10 cellular contexts compared by ENCODE assay signal in the genomic region with DNA sequence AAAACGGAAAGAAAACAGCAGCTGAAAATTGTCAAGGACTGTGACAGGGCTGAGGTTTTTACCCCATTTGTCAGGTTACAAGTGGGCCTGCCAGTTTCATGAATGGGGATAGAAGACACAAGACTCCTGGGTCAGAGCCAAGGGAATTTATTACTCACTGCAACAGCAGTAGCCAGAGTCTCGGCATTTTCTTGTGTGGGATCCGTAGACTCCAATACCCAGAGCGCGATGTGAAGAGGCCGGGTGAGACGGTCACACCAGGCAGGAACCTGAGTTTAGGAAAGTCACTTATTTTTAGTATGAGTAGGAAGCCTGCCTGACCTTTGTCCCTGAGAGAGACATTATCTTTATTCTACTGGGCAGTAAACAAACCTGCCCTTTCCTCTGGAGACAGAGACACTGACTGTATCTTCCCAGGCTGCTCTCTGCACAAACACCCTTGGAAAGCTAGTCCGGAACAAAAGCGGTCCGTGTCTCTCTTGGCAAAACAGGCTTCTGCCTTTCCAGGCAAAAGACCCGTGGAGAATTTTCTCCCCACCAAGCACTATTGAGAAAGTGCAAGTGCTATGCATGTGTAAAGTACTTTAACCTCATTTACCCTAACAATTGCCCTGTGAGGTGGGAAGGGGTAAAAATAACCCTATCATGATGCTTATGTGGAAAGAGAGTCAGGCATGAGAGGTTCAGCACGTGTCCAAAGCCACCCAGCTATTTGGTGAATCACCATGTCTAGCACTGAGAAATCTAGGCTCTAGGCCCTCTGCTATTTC. TPM values are rescaled to one million over a fixed set of nuclear protein-coding genes. Genes with fewer than 3 reads are reported as not detected.
DNase-seq lines count a peak whose midpoint lies in the region; ATAC-seq and TF ChIP-seq lines count a peak whose summit lies in the region.
"Had no signal": no experiment of that assay in that cellular context is flagged by ENCODE, and none has a peak within 500 bp of the region (broad histone marks: within the 10 kb centered on the region; RNA-seq: fewer than 3 reads in every experiment).

No MANE protein-coding gene starts in this region.

- H3K79me2 ChIP-seq in GM23248 (ENCODE audit: insufficient read depth) (no peaks in the 10 kb centered on the region), smooth muscle cell (ENCODE audit: low read depth) (no peaks in the 10 kb centered on the region)

- H3F3A ChIP-seq in GM23248 (ENCODE audit: insufficient read depth) = peaks cover 16% of the 10 kb centered on the region
- H3F3A ChIP-seq in smooth muscle cell (ENCODE audit: low read depth) = no peaks in the 10 kb centered on the region

- intact Hi-C loops in breast epithelium (cut with DNase I; ENCODE audit: low total_unique reads) = no loop called here
- intact Hi-C loops in CD4-positive, alpha-beta T cell (cut with DNase I, micrococcal nuclease) = loop anchor here in 1 of 2 experiments (2.0 kb wide), 1 partner anchor 590 kb away; no protein-coding TSS in a partner anchor

- H3K4me1 Mint-ChIP-seq in CD4-positive, alpha-beta T cell (ENCODE audit: low read depth) = peaks cover 8% of the 10 kb centered on the region

- ATAC-seq in CD4-positive, alpha-beta T cell (ENCODE audit: poor library complexity) = no peak

- TF ChIP-seq POLR2A in breast epithelium (IDR thresholded peaks at IDR 0.05) = no peak

- H3K9me3 Mint-ChIP-seq in CD4-positive, alpha-beta T cell = no peaks in the 10 kb centered on the region
- H3K9me3 Mint-ChIP-seq: activated CD4-positive, alpha-beta memory T cell treated with anti-CD3 and anti-CD28 coated beads for 36 hours had no signal

- DNase-seq in GM23248 = peak; percentile 96
- DNase-seq in breast epithelium (ENCODE audit: low spot score in 2 of 2) = no peak
- peak; percentile 70 for DNase-seq in kidney tubule cell (ENCODE audit: low spot score)
- DNase-seq in smooth muscle cell (lab: John Stamatoyannopoulos, UW; ENCODE audit: unreplicated experiment) = no peak
- DNase-seq in CD4-positive, alpha-beta T cell = no peak
- no peak for DNase-seq in KG1 (lab: John Stamatoyannopoulos, UW)
- DNase-seq in SIG-M5 treated with dmso at 0.1 percent for 504 hours (lab: John Stamatoyannopoulos, UW; ENCODE audit: unreplicated experiment) = no peak
- DNase-seq in islet precursor cell = no peak
- DNase-seq: activated CD4-positive, alpha-beta memory T cell treated with anti-CD3 and anti-CD28 coated beads for 36 hours had no signal

- H3K27ac ChIP-seq in GM23248 (peak overlapping the region; percentile 88), breast epithelium (peak overlapping the region; percentile 33 to 70), smooth muscle cell (ENCODE audit: low read depth) (peak overlapping the region; percentile 80)
- H3K27ac ChIP-seq in CD4-positive, alpha-beta T cell (ENCODE audit: low read depth, low read length) = no peak overlapping the region

- CTCF ChIA-PET in CD4-positive, alpha-beta T cell (lab: Charles Lee) = no interaction called here

- no peaks in the 10 kb centered on the region for H3K36me3 Mint-ChIP-seq in CD4-positive, alpha-beta T cell (ENCODE audit: low read depth)
- H3K36me3 Mint-ChIP-seq: activated CD4-positive, alpha-beta memory T cell treated with anti-CD3 and anti-CD28 coated beads for 36 hours had no signal

- H3K4me1 ChIP-seq in GM23248 (ENCODE audit: insufficient read depth) = peaks cover 19% of the 10 kb centered on the region
- H3K4me1 ChIP-seq in breast epithelium = no peaks in the 10 kb centered on the region
- H3K4me1 ChIP-seq in smooth muscle cell (ENCODE audit: low read depth) = no peaks in the 10 kb centered on the region

- no peak for TF ChIP-seq CTCF in breast epithelium (IDR thresholded peaks at IDR 0.05)
- no peak for TF ChIP-seq CTCF in smooth muscle cell (IDR thresholded peaks at IDR 0.05; ENCODE audit: borderline replicate concordance, insufficient read depth, poor library complexity, severe bottlenecking)
- TF ChIP-seq CTCF in CD4-positive, alpha-beta T cell (IDR thresholded peaks at IDR 0.05) = no peak

- in situ Hi-C loops in GM23248 (cut with MboI) = no loop called here

- no peak overlapping the region for H3K4me3 Mint-ChIP-seq in CD4-positive, alpha-beta T cell
- H3K4me3 Mint-ChIP-seq: activated CD4-positive, alpha-beta memory T cell treated with anti-CD3 and anti-CD28 coated beads for 36 hours had no signal

- peak overlapping the region; percentile 25; the same call in 1 of the 2 replicates for H3K4me3 ChIP-seq in GM23248
- H3K4me3 ChIP-seq in breast epithelium = no peak overlapping the region
- H3K4me3 ChIP-seq in smooth muscle cell = no peak overlapping the region
- H3K4me3 ChIP-seq: skin epidermis had no signal

- no peaks in the 10 kb centered on the region for H3K9me3 ChIP-seq in GM23248 (ENCODE audit: low read depth)
- H3K9me3 ChIP-seq in breast epithelium = no peaks in the 10 kb centered on the region
- no peaks in the 10 kb centered on the region for H3K9me3 ChIP-seq in smooth muscle cell (replicated peaks; ENCODE audit: low read depth)
- no peaks in the 10 kb centered on the region for H3K9me3 ChIP-seq in CD4-positive, alpha-beta T cell (ENCODE audit: control insufficient read depth, low read length)

- H3K9me2 ChIP-seq in GM23248 (ENCODE audit: insufficient read depth) = no peaks in the 10 kb centered on the region

- H3K9ac ChIP-seq in GM23248 = peak overlapping the region; percentile 78
- H3K9ac ChIP-seq in smooth muscle cell (ENCODE audit: low read depth) = no peak overlapping the region

- 0 out of 2 replicates have a peak, but pooled peaks cover 4% of the 10 kb centered on the region for H3K27me3 ChIP-seq in GM23248 (replicated peaks; ENCODE audit: insufficient read depth)
- no peaks in the 10 kb centered on the region for H3K27me3 ChIP-seq in breast epithelium
- H3K27me3 ChIP-seq in smooth muscle cell (ENCODE audit: low read depth) = no peaks in the 10 kb centered on the region
- peaks cover 21% of the 10 kb centered on the region for H3K27me3 ChIP-seq in CD4-positive, alpha-beta T cell (ENCODE audit: control insufficient read depth, insufficient read depth, low read length)

- peak overlapping the region; percentile 56 for H3K4me2 ChIP-seq in GM23248 (ENCODE audit: unreplicated experiment)
- no peak overlapping the region for H3K4me2 ChIP-seq in smooth muscle cell

- no peak overlapping the region for H3K27ac Mint-ChIP-seq in CD4-positive, alpha-beta T cell
- H3K27ac Mint-ChIP-seq: activated CD4-positive, alpha-beta memory T cell treated with anti-CD3 and anti-CD28 coated beads for 36 hours had no signal

- H2AFZ ChIP-seq in GM23248 (peak overlapping the region; percentile 40), smooth muscle cell (ENCODE audit: low read depth) (no peak overlapping the region)

- H3K36me3 ChIP-seq in GM23248 (ENCODE audit: low read depth) = no peaks in the 10 kb centered on the region
- H3K36me3 ChIP-seq in breast epithelium = no peaks in the 10 kb centered on the region
- no peaks in the 10 kb centered on the region for H3K36me3 ChIP-seq in smooth muscle cell (ENCODE audit: low read depth)

- POLR2A ChIA-PET in CD4-positive, alpha-beta T cell (lab: Charles Lee) = interaction anchor here (1.7 kb wide), 1 partner anchor 26 kb away, joined by 6 read pairs; no protein-coding TSS in a partner anchor

- 8 to 13% methylated on average over 12 of the region's 12 CpGs for WGBS in GM23248 (ENCODE audit: low coverage in 1 of 2, low lambda C conversion rate in 2 of 2, missing lambda C conversion rate in 2 of 2), 2 experiments
- WGBS in smooth muscle cell (ENCODE audit: low lambda C conversion rate) = 64% methylated on average over 12 of the region's 12 CpGs

- peaks cover 71% of the 10 kb centered on the region for H3K27me3 Mint-ChIP-seq in CD4-positive, alpha-beta T cell

- H4K20me1 ChIP-seq in GM23248 (ENCODE audit: insufficient read depth) (no peaks in the 10 kb centered on the region), smooth muscle cell (ENCODE audit: low read depth) (no peaks in the 10 kb centered on the region)

RNA-seq across cellular contexts. Expression of a gene that starts 58.4 kb away (rescaled TPM):
- 24.3 and 24.8 TPM in 2 replicates for total RNA-seq in GM23248 (2014; rRNA removed; shearing (Covaris generic))
- polyA plus RNA-seq in GM23248 (2016; fragmentation: Nextera tagmentation; extraction: Ambion mirVana) = 17.1 and 21.1 TPM in 2 replicates
- total RNA-seq in breast epithelium = 10 to 100 TPM; 11.1 to 69.3 (median 16.1) TPM
- 7.8 and 9.6 TPM in 2 replicates for total RNA-seq in smooth muscle cell
- 6.8 and 7.5 TPM in 2 replicates for polyA plus RNA-seq in smooth muscle cell
- total RNA-seq in CD4-positive, alpha-beta T cell = not detected

Comparison
In these comparisons a context has a peak if more than half of its experiments do, and no peak if none do; other contexts are left out.
1. DNase-seq: peak in GM23248 (single experiment) and kidney tubule cell (single experiment); none in breast epithelium (0 of 2), smooth muscle cell (single experiment), CD4-positive, alpha-beta T cell (0 of 10), KG1 (single experiment), SIG-M5 treated with dmso at 0.1 percent for 504 hours (single experiment) and islet precursor cell (single experiment).